ENCODE assay signal across 26 cellular contexts in genomic region chr7:151614019-151614418, GRCh38.
"Had no signal": no experiment of that assay in that cellular context is flagged by ENCODE, and none has a peak within 500 bp of the region (broad histone marks: within the 10 kb centered on the region; RNA-seq: fewer than 3 reads in every experiment).

No MANE protein-coding gene starts in this region.

- H3K4me3 ChIP-seq: neural progenitor cell, pancreas, prostate gland, right lobe of liver, sigmoid colon, stomach, thoracic aorta, thyroid gland, tibial nerve, upper lobe of left lung, uterus had no signal

- H3K4me1 ChIP-seq: neural progenitor cell, prostate gland, right lobe of liver, tibial nerve, uterus had no signal

- H3K4me1 Mint-ChIP-seq: nephron, neural progenitor cell had no signal

- H3K9me3 Mint-ChIP-seq: naive thymus-derived CD4-positive, alpha-beta T cell; natural killer cell; nephron; neural progenitor cell; stimulated activated effector memory CD8-positive, alpha-beta T cell treated with anti-CD3 and anti-CD28 coated beads, Interleukin-12 subunit alpha, Interleukin-12 subunit beta, amount 100 ng/mL, for 72 hours; stimulated activated naive B cell treated with anti-CD40 and anti-IgM and Interleukin-4, amounts not matched to agents 10 μg/mL and 1 μg/mL and 100 μg/mL, for 72 hours; stimulated activated naive CD8-positive, alpha-beta T cell treated with anti-CD3 and anti-CD28 coated beads, Interleukin-15, Interleukin-2, amounts not matched to agents 100 ng/mL and 50 ng/mL, for 24 hours had no signal

- H3K4me3 Mint-ChIP-seq: naive thymus-derived CD4-positive, alpha-beta T cell; natural killer cell; nephron; neural progenitor cell; stimulated activated effector memory CD8-positive, alpha-beta T cell treated with anti-CD3 and anti-CD28 coated beads, Interleukin-12 subunit alpha, Interleukin-12 subunit beta, amount 100 ng/mL, for 72 hours; stimulated activated naive B cell treated with anti-CD40 and anti-IgM and Interleukin-4, amounts not matched to agents 10 μg/mL and 1 μg/mL and 100 μg/mL, for 72 hours; stimulated activated naive CD8-positive, alpha-beta T cell treated with anti-CD3 and anti-CD28 coated beads, Interleukin-15, Interleukin-2, amounts not matched to agents 100 ng/mL and 50 ng/mL, for 24 hours had no signal

- H3K27ac Mint-ChIP-seq: naive thymus-derived CD4-positive, alpha-beta T cell; nephron; stimulated activated effector memory CD8-positive, alpha-beta T cell treated with anti-CD3 and anti-CD28 coated beads, Interleukin-12 subunit alpha, Interleukin-12 subunit beta, amount 100 ng/mL, for 72 hours; stimulated activated naive B cell treated with anti-CD40 and anti-IgM and Interleukin-4, amounts not matched to agents 10 μg/mL and 1 μg/mL and 100 μg/mL, for 72 hours; stimulated activated naive CD8-positive, alpha-beta T cell treated with anti-CD3 and anti-CD28 coated beads, Interleukin-15, Interleukin-2, amounts not matched to agents 100 ng/mL and 50 ng/mL, for 24 hours had no signal

- DNase-seq: naive thymus-derived CD4-positive, alpha-beta T cell; natural killer cell; nucleus accumbens; right lobe of liver; sigmoid colon; small intestine; stimulated activated CD4-positive, alpha-beta T cell treated with anti-CD3 and anti-CD28 coated beads, Interleukin-15, amount 100 ng/mL, for 24 hours; stimulated activated CD4-positive, alpha-beta T cell treated with anti-CD3 and anti-CD28 coated beads, Interleukin-2, amount 100 ng/mL, for 24 hours; stimulated activated CD4-positive, alpha-beta T cell treated with anti-CD3 and anti-CD28 coated beads, Interleukin-2, amount 100 ng/mL, for 48 hours; stimulated activated CD4-positive, alpha-beta T cell treated with anti-CD3 and anti-CD28 coated beads, Interleukin-4, amount 100 ng/mL, for 24 hours; stimulated activated naive B cell treated with anti-CD40 and anti-IgM and Interleukin-4, amounts not matched to agents 10 μg/mL and 1 μg/mL and 100 μg/mL, for 72 hours; stimulated activated naive CD4-positive, alpha-beta T cell treated with Interleukin-2 at 50 U/mL for 16 hours; stomach; thyroid gland; trophoblast cell; uterus had no signal

- H3K36me3 ChIP-seq: neural progenitor cell, neutrophil, pancreas, prostate gland, thoracic aorta, thyroid gland, uterus had no signal

- H3K36me3 Mint-ChIP-seq: natural killer cell; stimulated activated effector memory CD8-positive, alpha-beta T cell treated with anti-CD3 and anti-CD28 coated beads, Interleukin-12 subunit alpha, Interleukin-12 subunit beta, amount 100 ng/mL, for 72 hours had no signal

- ATAC-seq: naive thymus-derived CD4-positive, alpha-beta T cell; natural killer cell; pancreas; stimulated activated effector memory CD8-positive, alpha-beta T cell treated with anti-CD3 and anti-CD28 coated beads, Interleukin-12 subunit alpha, Interleukin-12 subunit beta, amount 100 ng/mL, for 72 hours; stimulated activated naive B cell treated with anti-CD40 and anti-IgM and Interleukin-4, amounts not matched to agents 10 μg/mL and 1 μg/mL and 100 μg/mL, for 72 hours had no signal

- H3K27me3 Mint-ChIP-seq: naive thymus-derived CD4-positive, alpha-beta T cell; stimulated activated naive B cell treated with anti-CD40 and anti-IgM and Interleukin-4, amounts not matched to agents 10 μg/mL and 1 μg/mL and 100 μg/mL, for 72 hours; stimulated activated naive CD8-positive, alpha-beta T cell treated with anti-CD3 and anti-CD28 coated beads, Interleukin-15, Interleukin-2, amounts not matched to agents 100 ng/mL and 50 ng/mL, for 24 hours had no signal

- H3K27ac ChIP-seq: neural progenitor cell, neutrophil, pancreas, prostate gland, right lobe of liver, sigmoid colon, stomach, thoracic aorta, thyroid gland, tibial nerve, upper lobe of left lung, uterus had no signal

- H3K27me3 ChIP-seq: neural progenitor cell, neutrophil, pancreas, right lobe of liver, sigmoid colon, stomach, thyroid gland, tibial nerve, upper lobe of left lung, uterus had no signal

- H3K9me3 ChIP-seq: neutrophil, pancreas, prostate gland, right lobe of liver, sigmoid colon, stomach, thoracic aorta, thyroid gland, tibial nerve, upper lobe of left lung, uterus had no signal
